ENCODE assay signal across 19 cellular contexts in the genomic region with DNA sequence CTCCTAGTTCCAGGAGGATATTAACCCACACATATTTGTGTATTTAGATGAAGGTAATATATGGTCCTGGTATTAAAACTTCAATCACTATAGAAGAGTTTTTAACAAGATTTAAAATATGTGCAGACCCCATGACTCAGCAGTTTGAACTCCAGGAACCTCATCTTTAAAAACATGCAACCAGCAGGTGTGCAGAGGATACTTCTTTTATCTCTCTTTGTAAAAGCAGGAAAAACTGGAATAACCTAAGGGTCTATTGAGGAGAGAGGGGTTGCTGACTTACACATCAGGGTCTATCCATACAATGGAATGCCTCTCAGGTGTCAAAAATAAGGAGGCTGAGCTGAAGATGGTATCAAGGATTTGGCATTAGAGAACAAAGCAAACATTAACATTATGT. TPM values are rescaled to one million over a fixed set of nuclear protein-coding genes. Genes with fewer than 3 reads are reported as not detected.
DNase-seq lines count a peak whose midpoint lies in the region; ATAC-seq and TF ChIP-seq lines count a peak whose summit lies in the region.
"Had no signal": no experiment of that assay in that cellular context is flagged by ENCODE, and none has a peak within 500 bp of the region (broad histone marks: within the 10 kb centered on the region; RNA-seq: fewer than 3 reads in every experiment).

No MANE protein-coding gene starts in this region.

- ATAC-seq in IMR-90 (ENCODE audit: low read depth), result no peak
- ATAC-seq: GM12878 had no signal

- H2AK5ac ChIP-seq in IMR-90 (ENCODE audit: low read depth, low read length), result no peak overlapping the region

- H2BK15ac ChIP-seq in IMR-90 (ENCODE audit: low read depth, low read length), result no peak overlapping the region

- no peak overlapping the region for H3K14ac ChIP-seq in IMR-90 (replicated peaks; ENCODE audit: low read depth, low read length)

- H3K79me1 ChIP-seq in IMR-90 (ENCODE audit: low read depth in 1 of 2, low read length in 2 of 2), result no peaks in the 10 kb centered on the region

- H2BK120ac ChIP-seq in IMR-90 (ENCODE audit: low read depth, low read length), result no peak overlapping the region

- peak; percentile 13 for DNase-seq in SIG-M5 treated with dmso at 0.1 percent for 504 hours (lab: John Stamatoyannopoulos, UW; ENCODE audit: unreplicated experiment)
- DNase-seq in SIG-M5 (lab: John Stamatoyannopoulos, UW), result no peak
- DNase-seq in IMR-90, result no peak
- DNase-seq in iPS-NIHi7 (ENCODE audit: extremely low spot score), result peak; percentile 3
- no peak for DNase-seq in T-helper 2 cell treated with Interferon-gamma antibody and Interleukin-4, amounts not matched to agents 5 μg/mL and 100 μg/mL, for 36 hours (ENCODE audit: low spot score)
- DNase-seq in HuH-7 (ENCODE audit: low spot score), result no peak
- no peak for DNase-seq in activated CD4-positive, alpha-beta T cell treated with anti-CD3 and anti-CD28 coated beads, Interleukin-2, amount 50 U/mL, for 4 hours
- DNase-seq: 8988T; ACHN; Calu3; CD4-positive, CD25-positive, alpha-beta regulatory T cell; DMS79; GM23248; HFFc6 had no signal

- no peaks in the 10 kb centered on the region for H3K4me1 Mint-ChIP-seq in T-helper 2 cell treated with Interferon-gamma antibody and Interleukin-4, amounts not matched to agents 5 μg/mL and 100 μg/mL, for 36 hours (ENCODE audit: low read depth)
- H3K4me1 Mint-ChIP-seq: CD4-positive, CD25-positive, alpha-beta regulatory T cell had no signal

- dilution Hi-C loops in IMR-90 (cut with HindIII; ENCODE audit: low sequenced_read_pairs, unreplicated experiment), result no loop called here

- no peaks in the 10 kb centered on the region for H3K36me3 ChIP-seq in IMR-90 (ENCODE audit: control insufficient read depth, insufficient read depth, low read length)
- H3K36me3 ChIP-seq: BLaER1 treated with 17β-estradiol and CSF1 and Interleukin-3, amounts not matched to agents 10 nM and 100 nM; HAP-1 had no signal

- no peak overlapping the region for H4K5ac ChIP-seq in IMR-90 (ENCODE audit: low read depth, low read length)

- H2AFZ ChIP-seq in IMR-90 (replicated peaks; ENCODE audit: low read length, poor library complexity), result no peak overlapping the region
- H2AFZ ChIP-seq: GM23248 had no signal

- no peak overlapping the region for H3K27ac ChIP-seq in IMR-90 (ENCODE audit: insufficient read depth, low read length)
- H3K27ac ChIP-seq: BLaER1 treated with 17β-estradiol and CSF1 and Interleukin-3, amounts not matched to agents 10 nM and 100 nM; GM23248 had no signal

- BruUV-seq in IMR-90 (replicated peaks; lab: Mats Ljungman, UMichigan), result no TSS peak

- no peaks in the 10 kb centered on the region for H4K20me1 ChIP-seq in IMR-90 (ENCODE audit: insufficient read depth, low read length)
- H4K20me1 ChIP-seq: BLaER1 treated with 17β-estradiol and CSF1 and Interleukin-3, amounts not matched to agents 10 nM and 100 nM had no signal

- H3K4me1 ChIP-seq in IMR-90 (ENCODE audit: control insufficient read depth, insufficient read depth, low read length), result no peaks in the 10 kb centered on the region
- H3K4me1 ChIP-seq: BLaER1 treated with 17β-estradiol and CSF1 and Interleukin-3, amounts not matched to agents 10 nM and 100 nM had no signal

- no peak overlapping the region for H2BK20ac ChIP-seq in IMR-90 (ENCODE audit: low read depth, low read length)

- H3K4me2 ChIP-seq in IMR-90 (ENCODE audit: low read depth, low read length), result no peak overlapping the region
- H3K4me2 ChIP-seq: BLaER1 treated with 17β-estradiol and CSF1 and Interleukin-3, amounts not matched to agents 10 nM and 100 nM had no signal

- H4K91ac ChIP-seq in IMR-90 (ENCODE audit: insufficient read depth, low read depth, low read length), result no peak overlapping the region

- no peak for TF ChIP-seq POLR2A in IMR-90 (IDR thresholded peaks at IDR 0.05; ENCODE audit: low read depth, low read length)

- H3K56ac ChIP-seq in IMR-90 (ENCODE audit: extremely low read depth, insufficient read depth, low read length), result no peak overlapping the region

- no peak for TF ChIP-seq CTCF in IMR-90 (conservative IDR thresholded peaks at IDR 0.05; ENCODE audit: low read depth, low read length)

- H3K4ac ChIP-seq in IMR-90 (ENCODE audit: low read depth, low read length), result no peak overlapping the region

- peaks cover 2% of the 10 kb centered on the region; the same call in 1 of the 2 replicates for H3K27me3 ChIP-seq in IMR-90 (ENCODE audit: control insufficient read depth, insufficient read depth, low read length)
- H3K27me3 ChIP-seq: BLaER1 treated with 17β-estradiol and CSF1 and Interleukin-3, amounts not matched to agents 10 nM and 100 nM had no signal

- no peak for TF ChIP-seq RAD21 in IMR-90 (IDR thresholded peaks at IDR 0.05; ENCODE audit: low read length)

- no peak overlapping the region for H3K23ac ChIP-seq in IMR-90 (ENCODE audit: low read depth, low read length)

- in situ Hi-C loops in IMR-90 (cut with MboI; ENCODE audit: low sequenced_read_pairs), result no loop called here

- no peaks in the 10 kb centered on the region for H3K36me3 Mint-ChIP-seq in T-helper 2 cell treated with Interferon-gamma antibody and Interleukin-4, amounts not matched to agents 5 μg/mL and 100 μg/mL, for 36 hours (ENCODE audit: low read depth)
- H3K36me3 Mint-ChIP-seq: CD4-positive, CD25-positive, alpha-beta regulatory T cell; IgD-negative memory B cell had no signal

- no peak overlapping the region for H2AK9ac ChIP-seq in IMR-90 (replicated peaks; ENCODE audit: low read depth, low read length, poor library complexity)

- no peaks in the 10 kb centered on the region for H3K9me1 ChIP-seq in IMR-90 (ENCODE audit: insufficient read depth, low read length)

- intact Hi-C loops in IMR-90 (cut with micrococcal nuclease), result no loop called here

- no peak overlapping the region for H3K27ac Mint-ChIP-seq in T-helper 2 cell treated with Interferon-gamma antibody and Interleukin-4, amounts not matched to agents 5 μg/mL and 100 μg/mL, for 36 hours
- H3K27ac Mint-ChIP-seq: CD4-positive, CD25-positive, alpha-beta regulatory T cell; HFFc6; IgD-negative memory B cell had no signal

- H2BK5ac ChIP-seq in IMR-90 (ENCODE audit: low read depth, low read length, poor library complexity, severe bottlenecking), result no peak overlapping the region

- CTCF ChIA-PET in IMR-90 (lab: Yijun Ruan, JAX), result no interaction called here

- H3K18ac ChIP-seq in IMR-90 (ENCODE audit: low read depth, low read length), result no peak overlapping the region

- H3K27me3 Mint-ChIP-seq in T-helper 2 cell treated with Interferon-gamma antibody and Interleukin-4, amounts not matched to agents 5 μg/mL and 100 μg/mL, for 36 hours (ENCODE audit: low read depth), result no peaks in the 10 kb centered on the region
- H3K27me3 Mint-ChIP-seq: CD4-positive, CD25-positive, alpha-beta regulatory T cell had no signal

- no peak overlapping the region for H4K8ac ChIP-seq in IMR-90 (ENCODE audit: low read depth in 2 of 2, low read length in 2 of 2)

- H3K9ac ChIP-seq in IMR-90 (ENCODE audit: low read depth, low read length), result no peak overlapping the region
- H3K9ac ChIP-seq: BLaER1 treated with 17β-estradiol and CSF1 and Interleukin-3, amounts not matched to agents 10 nM and 100 nM; GM23248 had no signal

- POLR2A ChIA-PET in IMR-90 (lab: Charles Lee; ENCODE audit: unreplicated experiment), result no interaction called here

- no peaks in the 10 kb centered on the region for H3K9me3 Mint-ChIP-seq in T-helper 2 cell treated with Interferon-gamma antibody and Interleukin-4, amounts not matched to agents 5 μg/mL and 100 μg/mL, for 36 hours
- H3K9me3 Mint-ChIP-seq: HFFc6, IgD-negative memory B cell had no signal

- H3K9me3 ChIP-seq in IMR-90 (ENCODE audit: control insufficient read depth, insufficient read depth, low read length), result no peaks in the 10 kb centered on the region
- H3K9me3 ChIP-seq: BLaER1 treated with 17β-estradiol and CSF1 and Interleukin-3, amounts not matched to agents 10 nM and 100 nM; HAP-1 had no signal

- no peak overlapping the region for H3K4me3 ChIP-seq in IMR-90 (ENCODE audit: insufficient read depth, low read depth, low read length)
- H3K4me3 ChIP-seq: BLaER1 treated with 17β-estradiol and CSF1 and Interleukin-3, amounts not matched to agents 10 nM and 100 nM; GM12878; GM23248; HAP-1 had no signal

- H3K4me3 Mint-ChIP-seq in T-helper 2 cell treated with Interferon-gamma antibody and Interleukin-4, amounts not matched to agents 5 μg/mL and 100 μg/mL, for 36 hours, result no peak overlapping the region
- H3K4me3 Mint-ChIP-seq: CD4-positive, CD25-positive, alpha-beta regulatory T cell; HFFc6; IgD-negative memory B cell had no signal

TF ChIP-seq in IMR-90, 13 proteins besides CTCF, POLR2A, EP300 and RAD21:
- no peak for TF ChIP-seq RFX5 (IDR thresholded peaks at IDR 0.05; ENCODE audit: low read depth, low read length)
- no peak for TF ChIP-seq FOS (IDR thresholded peaks at IDR 0.05; ENCODE audit: low read depth, low read length)
- TF ChIP-seq NFE2L2 (IDR thresholded peaks at IDR 0.05; ENCODE audit: low read depth, low read length), result peak; percentile 77

RNA-seq across cellular contexts. Expression of a gene that starts 36.9 kb away (rescaled TPM):
- total RNA-seq in IMR-90 (2012; rRNA removed), result under 0.01 TPM in 2 replicates
- 0.05 TPM in 1 of 2 replicates, not detected in the other for polyA plus RNA-seq in IMR-90 (2012; rRNA removed)
- polyA plus RNA-seq in IMR-90 (2012; cell fraction: cytosol; rRNA removed), result 0.05 TPM in 1 of 2 replicates, not detected in the other
- 0.04 and 0.08 TPM in 2 replicates for polyA plus RNA-seq in IMR-90 (2012; cell fraction: nucleus; rRNA removed; ENCODE audit: low replicate concordance)
- total RNA-seq: CD4-positive, CD25-positive, alpha-beta regulatory T cell; GM12878 had no signal
- polyA plus RNA-seq: CD4-positive, CD25-positive, alpha-beta regulatory T cell; IgD-negative memory B cell had no signal

RNA-seq across cellular contexts. Expression of a gene that starts 59.2 kb away (rescaled TPM):
- total RNA-seq in IMR-90 (2012; rRNA removed), result not detected in 2 replicates
- polyA plus RNA-seq in IMR-90 (2012; rRNA removed), result 0.24 and 0.32 TPM in 2 replicates
- polyA plus RNA-seq in IMR-90 (2012; cell fraction: cytosol; rRNA removed), result not detected in 2 replicates
- 0.32 and 0.77 TPM in 2 replicates for polyA plus RNA-seq in IMR-90 (2012; cell fraction: nucleus; rRNA removed; ENCODE audit: low replicate concordance)
- total RNA-seq: Calu3, G401, GM23248 had no signal
- polyA plus RNA-seq: GM23248 had no signal

Comparison
In these comparisons a context has a peak if more than half of its experiments do, and no peak if none do; other contexts are left out.
1. DNase-seq: peak in SIG-M5 treated with dmso at 0.1 percent for 504 hours (single experiment) and iPS-NIHi7 (single experiment); none in SIG-M5 (single experiment), IMR-90 (single experiment), T-helper 2 cell treated with Interferon-gamma antibody and Interleukin-4, amounts not matched to agents 5 μg/mL and 100 μg/mL, for 36 hours (single experiment), HuH-7 (single experiment) and activated CD4-positive, alpha-beta T cell treated with anti-CD3 and anti-CD28 coated beads, Interleukin-2, amount 50 U/mL, for 4 hours (0 of 2).